ENCODE assay signal across 28 cellular contexts in the genomic region with DNA sequence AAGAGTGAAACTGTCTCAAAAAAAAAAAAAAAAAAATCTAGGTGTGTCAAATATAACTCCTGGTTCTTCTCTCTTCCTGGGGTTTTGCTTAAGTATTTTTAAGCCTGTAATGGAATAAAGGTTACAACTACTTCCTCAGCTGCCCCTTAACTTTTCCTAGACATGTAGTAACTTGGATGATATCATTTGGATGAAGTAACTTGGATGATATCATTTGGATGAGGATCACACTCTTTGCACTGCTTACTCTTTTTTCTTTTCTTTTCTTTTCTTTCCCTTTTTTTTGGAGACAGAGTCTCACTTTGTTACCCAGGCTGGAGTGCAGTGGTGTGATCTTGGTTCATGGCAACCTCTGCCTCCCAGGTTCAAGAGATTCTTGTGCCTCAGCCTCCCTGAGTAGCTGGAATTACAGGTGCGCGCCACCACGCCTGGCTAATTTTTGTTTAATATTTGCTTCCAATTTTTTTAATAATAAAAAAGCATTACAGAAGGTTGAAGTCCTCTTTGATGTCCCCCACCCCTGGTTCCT. TPM values are rescaled to one million over a fixed set of nuclear protein-coding genes. Genes with fewer than 3 reads are reported as not detected.
A peak's percentile ranks its signal among the peaks of the same experiment; 100 is the strongest.
DNase-seq lines count a peak whose midpoint lies in the region; ATAC-seq and TF ChIP-seq lines count a peak whose summit lies in the region.
"Had no signal": no experiment of that assay in that cellular context is flagged by ENCODE, and none has a peak within 500 bp of the region (broad histone marks: within the 10 kb centered on the region; RNA-seq: fewer than 3 reads in every experiment).

No MANE protein-coding gene starts in this region.

- no peak overlapping the region for H3K4me3 Mint-ChIP-seq in activated CD8-positive, alpha-beta memory T cell treated with anti-CD3 and anti-CD28 coated beads, Interleukin-2, amount 10 ng/mL, durations not matched to agents 7 days and 5 days
- H3K4me3 Mint-ChIP-seq in type B pancreatic cell: no peak overlapping the region
- H3K4me3 Mint-ChIP-seq: activated B cell treated with CpG ODN at 0.5 μM for 24 hours, B cell had no signal

- TF ChIP-seq CTCF in fibroblast of pulmonary artery (IDR thresholded peaks at IDR 0.05; ENCODE audit: low read length, missing control alignments) (no peak), type B pancreatic cell (conservative IDR thresholded peaks at IDR 0.05) (no peak)

- no peak overlapping the region for H3K27ac Mint-ChIP-seq in activated CD8-positive, alpha-beta memory T cell treated with anti-CD3 and anti-CD28 coated beads, Interleukin-2, amount 10 ng/mL, durations not matched to agents 7 days and 5 days
- no peak overlapping the region for H3K27ac Mint-ChIP-seq in type B pancreatic cell
- H3K27ac Mint-ChIP-seq: activated B cell treated with CpG ODN at 0.5 μM for 24 hours, B cell, naive B cell had no signal

- H3K36me3 Mint-ChIP-seq in activated CD8-positive, alpha-beta memory T cell treated with anti-CD3 and anti-CD28 coated beads, Interleukin-2, amount 10 ng/mL, durations not matched to agents 7 days and 5 days: peaks cover 5% of the 10 kb centered on the region
- no peaks in the 10 kb centered on the region for H3K36me3 Mint-ChIP-seq in type B pancreatic cell
- H3K36me3 Mint-ChIP-seq: IgD-negative memory B cell, naive B cell had no signal

- CTCF ChIA-PET in activated CD8-positive, alpha-beta memory T cell treated with anti-CD3 and anti-CD28 coated beads, Interleukin-2, amount 10 ng/mL, durations not matched to agents 7 days and 5 days (lab: Charles Lee): no interaction called here

- no peaks in the 10 kb centered on the region for H3K9me3 Mint-ChIP-seq in activated CD8-positive, alpha-beta memory T cell treated with anti-CD3 and anti-CD28 coated beads, Interleukin-2, amount 10 ng/mL, durations not matched to agents 7 days and 5 days (ENCODE audit: low read depth)
- no peaks in the 10 kb centered on the region for H3K9me3 Mint-ChIP-seq in type B pancreatic cell
- H3K9me3 Mint-ChIP-seq: activated B cell treated with CpG ODN at 0.5 μM for 24 hours, IgD-negative memory B cell had no signal

- no peaks in the 10 kb centered on the region for H3K27me3 Mint-ChIP-seq in activated CD8-positive, alpha-beta memory T cell treated with anti-CD3 and anti-CD28 coated beads, Interleukin-2, amount 10 ng/mL, durations not matched to agents 7 days and 5 days
- H3K27me3 Mint-ChIP-seq in type B pancreatic cell: no peaks in the 10 kb centered on the region

- ATAC-seq in activated CD8-positive, alpha-beta memory T cell treated with anti-CD3 and anti-CD28 coated beads, Interleukin-2, amount 10 ng/mL, durations not matched to agents 7 days and 5 days: no peak
- ATAC-seq: left cardiac atrium had no signal

- peak; percentile 8 for DNase-seq in activated CD8-positive, alpha-beta memory T cell treated with anti-CD3 and anti-CD28 coated beads, Interleukin-2, amount 10 ng/mL, durations not matched to agents 7 days and 5 days
- DNase-seq in activated CD8-positive, alpha-beta memory T cell treated with anti-CD3 and anti-CD28 coated beads, Interleukin-2, amount 50 U/mL, for 48 hours: no peak
- DNase-seq in amniotic epithelial cell (ENCODE audit: low read depth): peak; percentile 45
- peak; percentile 42 for DNase-seq in fibroblast of pulmonary artery (ENCODE audit: low read depth)
- peak; percentile 3 for DNase-seq in type B pancreatic cell (ENCODE audit: extremely low spot score, unreplicated experiment)
- DNase-seq in NCI-H82 treated with DMSO at 0.1 percent for 48 hours (lab: John Stamatoyannopoulos, UW; ENCODE audit: unreplicated experiment): no peak
- DNase-seq in COLO668 (lab: John Stamatoyannopoulos, UW; ENCODE audit: unreplicated experiment): no peak
- DNase-seq in NCI-H2227 treated with DMSO at 0.1 percent for 48 hours (lab: John Stamatoyannopoulos, UW): no peak
- DNase-seq: activated B cell treated with CpG ODN at 0.5 μM for 24 hours; activated CD4-positive, alpha-beta T cell treated with anti-CD3 and anti-CD28 coated beads, Interleukin-2, amount 50 U/mL, for 48 hours; activated gamma-delta T cell treated with Interleukin-2 at 50 U/mL for 16 hours; dorsolateral prefrontal cortex; erythroblast; left cardiac atrium; naive B cell; NCI-H2171; NCI-H526 treated with DMSO at 0.1 percent for 48 hours; nucleus accumbens; stimulated activated CD4-positive, alpha-beta T cell treated with anti-CD3 and anti-CD28 coated beads, Interleukin-12 subunit alpha, Interleukin-12 subunit beta, amount 100 ng/mL, for 4 hours; stomach; T1000; transverse colon had no signal

- peaks cover 11% of the 10 kb centered on the region for H3K4me1 Mint-ChIP-seq in activated CD8-positive, alpha-beta memory T cell treated with anti-CD3 and anti-CD28 coated beads, Interleukin-2, amount 10 ng/mL, durations not matched to agents 7 days and 5 days
- peaks cover 8% of the 10 kb centered on the region for H3K4me1 Mint-ChIP-seq in type B pancreatic cell (ENCODE audit: unreplicated experiment)

- no peak overlapping the region for H3K4me3 ChIP-seq in fibroblast of pulmonary artery (replicated peaks; ENCODE audit: low read depth, low read length)
- H3K4me3 ChIP-seq: cardiac muscle cell, dorsolateral prefrontal cortex, stomach, transverse colon had no signal

RNA-seq across cellular contexts. Expression of gene FAM186A, which starts 0.8 kb away (rescaled TPM):
- total RNA-seq in activated CD8-positive, alpha-beta memory T cell treated with anti-CD3 and anti-CD28 coated beads, Interleukin-2, amount 10 ng/mL, durations not matched to agents 7 days and 5 days: not detected
- not detected in 2 replicates for total RNA-seq in type B pancreatic cell (ENCODE audit: low replicate concordance)
- total RNA-seq: activated B cell treated with CpG ODN at 0.5 μM for 24 hours, B cell, cardiac muscle cell, dorsolateral prefrontal cortex, glomerular endothelial cell, H1, left cardiac atrium, MCF 10A, transverse colon had no signal

RNA-seq across cellular contexts. Expression of gene LARP4, which starts 3.5 kb away (rescaled TPM):
- total RNA-seq in activated CD8-positive, alpha-beta memory T cell treated with anti-CD3 and anti-CD28 coated beads, Interleukin-2, amount 10 ng/mL, durations not matched to agents 7 days and 5 days: 10 to 100 TPM; 50.5 to 78.2 TPM
- 50.5 and 55.3 TPM in 2 replicates for total RNA-seq in type B pancreatic cell (ENCODE audit: low replicate concordance)

Comparison
In these comparisons a context has a peak if more than half of its experiments do, and no peak if none do; other contexts are left out.
1. DNase-seq: peak in activated CD8-positive, alpha-beta memory T cell treated with anti-CD3 and anti-CD28 coated beads, Interleukin-2, amount 10 ng/mL, durations not matched to agents 7 days and 5 days (single experiment), amniotic epithelial cell (single experiment), fibroblast of pulmonary artery (single experiment) and type B pancreatic cell (single experiment); none in activated CD8-positive, alpha-beta memory T cell treated with anti-CD3 and anti-CD28 coated beads, Interleukin-2, amount 50 U/mL, for 48 hours (single experiment), NCI-H82 treated with DMSO at 0.1 percent for 48 hours (single experiment), COLO668 (single experiment) and NCI-H2227 treated with DMSO at 0.1 percent for 48 hours (single experiment).